In the genomic region with DNA sequence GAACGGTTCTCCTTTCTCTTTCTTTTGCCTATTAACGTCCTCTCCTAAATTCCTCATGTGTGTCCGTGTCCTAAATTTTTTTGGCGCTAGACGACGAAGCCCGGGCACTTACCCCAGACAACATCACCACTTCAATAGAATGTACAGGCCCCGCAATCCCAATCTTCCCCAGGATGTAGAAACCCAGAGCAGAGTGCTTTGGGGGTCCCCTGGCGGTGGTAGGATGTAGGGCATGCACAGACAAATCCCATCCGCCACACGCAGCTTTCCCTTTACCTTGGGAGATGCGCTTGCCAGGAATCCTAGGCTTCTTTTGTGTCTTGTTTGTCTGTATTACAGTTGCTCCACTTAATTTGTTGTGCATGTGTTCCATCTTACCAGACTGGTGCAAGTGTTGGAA, we compare ENCODE assay signal across 19 cellular contexts.
DNase-seq lines count a peak whose midpoint lies in the region; ATAC-seq and TF ChIP-seq lines count a peak whose summit lies in the region.
"Had no signal": no experiment of that assay in that cellular context is flagged by ENCODE, and none has a peak within 500 bp of the region (broad histone marks: within the 10 kb centered on the region; RNA-seq: fewer than 3 reads in every experiment).

No MANE protein-coding gene starts in this region.

- TF ChIP-seq CTCF in MCF 10A (IDR thresholded peaks at IDR 0.05; ENCODE audit: unreplicated experiment) (peak; percentile 26), breast epithelium (IDR thresholded peaks at IDR 0.05) (no peak), cardiac fibroblast (IDR thresholded peaks at IDR 0.05; ENCODE audit: low read depth, low read length) (peak; percentile 27), thyroid gland (IDR thresholded peaks at IDR 0.05) (no peak), esophagus muscularis mucosa (IDR thresholded peaks at IDR 0.05) (no peak)

- H3K4me3 Mint-ChIP-seq in MCF 10A (ENCODE audit: unreplicated experiment): no peak overlapping the region
- H3K4me3 Mint-ChIP-seq: activated naive CD8-positive, alpha-beta T cell; T-helper 2 cell treated with Interferon-gamma antibody and Interleukin-4, amounts not matched to agents 5 μg/mL and 100 μg/mL, for 36 hours had no signal

- H3K27ac ChIP-seq in breast epithelium: no peak overlapping the region
- H3K27ac ChIP-seq in thyroid gland: peak overlapping the region; percentile 77 to 87 (median 87)
- no peak overlapping the region for H3K27ac ChIP-seq in esophagus muscularis mucosa (replicated peaks in 1 of 4)
- H3K27ac ChIP-seq: sigmoid colon, tibial artery had no signal

- H3K4me3 ChIP-seq in breast epithelium: no peak overlapping the region
- no peak overlapping the region for H3K4me3 ChIP-seq in Jurkat, Clone E6-1 (ENCODE audit: low read length)
- H3K4me3 ChIP-seq in cardiac fibroblast (replicated peaks in 1 of 2; ENCODE audit: low read depth in 2 of 2, low read length in 2 of 2): no peak overlapping the region
- no peak overlapping the region for H3K4me3 ChIP-seq in thyroid gland (replicated peaks in 1 of 3)
- no peak overlapping the region for H3K4me3 ChIP-seq in esophagus muscularis mucosa
- H3K4me3 ChIP-seq: sigmoid colon, tibial artery had no signal

- H3K36me3 ChIP-seq in breast epithelium (no peaks in the 10 kb centered on the region), thyroid gland (no peaks in the 10 kb centered on the region), esophagus muscularis mucosa (no peaks in the 10 kb centered on the region)
- H3K36me3 ChIP-seq: sigmoid colon, tibial artery had no signal

- no peaks in the 10 kb centered on the region for H3K4me1 ChIP-seq in breast epithelium
- peaks cover 13 to 32% of the 10 kb centered on the region in 2 donors for H3K4me1 ChIP-seq in thyroid gland
- no peaks in the 10 kb centered on the region for H3K4me1 ChIP-seq in esophagus muscularis mucosa
- H3K4me1 ChIP-seq: sigmoid colon, tibial artery had no signal

- H3K9me3 Mint-ChIP-seq in MCF 10A (ENCODE audit: unreplicated experiment): peaks cover 14% of the 10 kb centered on the region

- no peaks in the 10 kb centered on the region for H3K27me3 Mint-ChIP-seq in MCF 10A (ENCODE audit: insufficient read depth, unreplicated experiment)
- H3K27me3 Mint-ChIP-seq: activated naive CD8-positive, alpha-beta T cell had no signal

- DNase-seq in MCF 10A (ENCODE audit: unreplicated experiment) (no peak), breast epithelium (ENCODE audit: low spot score in 2 of 2) (no peak), cardiac fibroblast (ENCODE audit: low read depth in 2 of 2) (no peak), thyroid gland (no peak), esophagus muscularis mucosa (ENCODE audit: extremely low spot score) (no peak)
- peak; percentile 4 for DNase-seq in Jurkat, Clone E6-1 (ENCODE audit: low read depth, low spot score)
- no peak for DNase-seq in stimulated activated naive CD4-positive, alpha-beta T cell treated with Interleukin-2 at 50 U/mL for 16 hours (lab: John Stamatoyannopoulos, UW)
- DNase-seq: activated CD4-positive, alpha-beta T cell treated with anti-CD3 and anti-CD28 coated beads for 48 hours; caudate nucleus; Kasumi-1; midbrain; NCI-H187 treated with DMSO at 0.1 percent for 48 hours; nucleus accumbens; sigmoid colon; stimulated activated CD4-positive, alpha-beta T cell treated with anti-CD3 and anti-CD28 coated beads, Interleukin-4, amount 100 ng/mL, for 1 hour; tibial artery had no signal

- CTCF ChIA-PET in MCF 10A (lab: Yijun Ruan, JAX): interaction anchor here (0.6 kb wide), 1 partner anchor 42 kb away, joined by 3 read pairs; no protein-coding TSS in a partner anchor

- 90 to 91% methylated on average over 12 of the region's 12 CpGs for WGBS in thyroid gland, 2 donors
- WGBS in esophagus muscularis mucosa: 97% methylated on average over 12 of the region's 12 CpGs

- ATAC-seq in GM18520 (IDR thresholded peaks at IDR 0.05; ENCODE audit: unreplicated experiment): no peak

- no peaks in the 10 kb centered on the region for H3K4me1 Mint-ChIP-seq in MCF 10A (ENCODE audit: insufficient read depth, unreplicated experiment)

- H3K27ac Mint-ChIP-seq in MCF 10A (ENCODE audit: low read depth, unreplicated experiment): no peak overlapping the region
- H3K27ac Mint-ChIP-seq: activated naive CD8-positive, alpha-beta T cell; T-helper 2 cell treated with Interferon-gamma antibody and Interleukin-4, amounts not matched to agents 5 μg/mL and 100 μg/mL, for 36 hours had no signal

- intact Hi-C loops in MCF 10A (cut with micrococcal nuclease) (no loop called here), breast epithelium (cut with DNase I; ENCODE audit: low total_unique reads) (loop anchor here (5.0 kb wide), 1 partner anchor 337 kb away; no protein-coding TSS in a partner anchor), thyroid gland (cut with DNase I) (no loop called here), esophagus muscularis mucosa (cut with DNase I) (no loop called here)

- BruUV-seq in MCF 10A (replicated peaks; lab: Mats Ljungman, UMichigan): no TSS peak

- H3K27me3 ChIP-seq in breast epithelium: no peaks in the 10 kb centered on the region
- H3K27me3 ChIP-seq in thyroid gland: no peaks in the 10 kb centered on the region
- no peaks in the 10 kb centered on the region for H3K27me3 ChIP-seq in esophagus muscularis mucosa
- H3K27me3 ChIP-seq: sigmoid colon, tibial artery had no signal

- H3K9me3 ChIP-seq in breast epithelium: no peaks in the 10 kb centered on the region
- no peaks in the 10 kb centered on the region for H3K9me3 ChIP-seq in thyroid gland
- H3K9me3 ChIP-seq in esophagus muscularis mucosa: no peaks in the 10 kb centered on the region
- H3K9me3 ChIP-seq: sigmoid colon, tibial artery had no signal

- TF ChIP-seq POLR2A in breast epithelium (IDR thresholded peaks at IDR 0.05) (no peak), thyroid gland (IDR thresholded peaks at IDR 0.05) (no peak), esophagus muscularis mucosa (IDR thresholded peaks at IDR 0.05; ENCODE audit: low read depth) (no peak)

- no peaks in the 10 kb centered on the region for H3K36me3 Mint-ChIP-seq in MCF 10A (ENCODE audit: insufficient read depth, unreplicated experiment)
- H3K36me3 Mint-ChIP-seq: activated naive CD8-positive, alpha-beta T cell had no signal

- no peak for TF ChIP-seq EP300 in esophagus muscularis mucosa (IDR thresholded peaks at IDR 0.05)

- POLR2A ChIA-PET in MCF 10A (lab: Yijun Ruan, JAX): no interaction called here

Comparison
In these comparisons a context has a peak if more than half of its experiments do, and no peak if none do; other contexts are left out.
1. CTCF ChIP-seq: peak in MCF 10A (single experiment) and cardiac fibroblast (single experiment); none in breast epithelium (0 of 3), thyroid gland (0 of 6) and esophagus muscularis mucosa (0 of 3).
2. H3K27ac ChIP-seq: peak in thyroid gland (3 of 3); none in breast epithelium (0 of 2) and esophagus muscularis mucosa (0 of 4).